In genomic region chr3:159828542-159828943, GRCh38 we compare ENCODE assay signal across 10 cellular contexts. TPM values are rescaled to one million over a fixed set of nuclear protein-coding genes. Genes with fewer than 3 reads are reported as not detected.
DNase-seq lines count a peak whose midpoint lies in the region; ATAC-seq and TF ChIP-seq lines count a peak whose summit lies in the region.
"Had no signal": no experiment of that assay in that cellular context is flagged by ENCODE, and none has a peak within 500 bp of the region (broad histone marks: within the 10 kb centered on the region; RNA-seq: fewer than 3 reads in every experiment).

No MANE protein-coding gene starts in this region.

- WGBS in heart right ventricle, 2 donors: 16% methylated on average over 5 of the region's 5 CpGs

- H3K4me1 ChIP-seq in Caco-2 (peaks cover 15% of the 10 kb centered on the region), heart right ventricle (peaks cover 0 to 56% (median 44%) of the 10 kb centered on the region in 9 donors)

- intact Hi-C loops in Caco-2 (cut with micrococcal nuclease; ENCODE audit: unreplicated experiment): loop anchor here (1.0 to 5.0 kb wide), 2 partner anchors 54 to 178 kb away; no protein-coding TSS in a partner anchor
- intact Hi-C loops in heart right ventricle (cut with DNase I): loop anchor here in 9 of 10 donors (2.0 to 5.0 kb wide), 9 partner anchors 26 to 179 kb away; partner anchors contain the start of gene IL12A (in 2 of the 9)

- no peak overlapping the region for H3K27ac Mint-ChIP-seq in Caco-2 (ENCODE audit: unreplicated experiment)
- H3K27ac Mint-ChIP-seq: IgD-negative memory B cell had no signal

- no peaks in the 10 kb centered on the region for H3K27me3 Mint-ChIP-seq in Caco-2 (ENCODE audit: insufficient read depth, unreplicated experiment)

- no peak overlapping the region for H3K4me3 Mint-ChIP-seq in Caco-2 (ENCODE audit: unreplicated experiment)
- H3K4me3 Mint-ChIP-seq: IgD-negative memory B cell had no signal

- H3K36me3 Mint-ChIP-seq in Caco-2 (ENCODE audit: insufficient read depth, unreplicated experiment): no peaks in the 10 kb centered on the region

- peak overlapping the region in 3 of 10 donors; percentile 5 to 52 (median 34) for H3K27ac ChIP-seq in heart right ventricle
- H3K27ac ChIP-seq: neutrophil had no signal

- TF ChIP-seq CTCF in Caco-2 (IDR thresholded peaks at IDR 0.05; ENCODE audit: insufficient read depth in 1 of 2, low read depth in 1 of 2, low read length in 1 of 2, severe bottlenecking in 1 of 2, unreplicated experiment in 1 of 2): peak; percentile 37 to 56
- TF ChIP-seq CTCF in heart right ventricle (IDR thresholded peaks at IDR 0.05): peak; percentile 48 to 78 (median 61)

- H3K36me3 ChIP-seq in Caco-2 (ENCODE audit: control insufficient read depth, insufficient read depth, low read length) (no peaks in the 10 kb centered on the region), heart right ventricle (no peaks in the 10 kb centered on the region)
- H3K36me3 ChIP-seq: neutrophil had no signal

- CTCF ChIA-PET in Caco-2 (lab: Charles Lee): no interaction called here

- DNase-seq in Caco-2: peak in 1 of 2 experiments; percentile 32
- DNase-seq in NCI-H1694 treated with DMSO at 0.1 percent for 48 hours (lab: John Stamatoyannopoulos, UW): peak; percentile 62
- peak; percentile 60 for DNase-seq in SW480 (ENCODE audit: low spot score)
- no peak for DNase-seq in heart right ventricle
- peak; percentile 95 for DNase-seq in superior temporal gyrus (ENCODE audit: extremely low spot score)
- no peak for DNase-seq in activated effector memory CD4-positive, alpha-beta T cell treated with Interleukin-2 at 50 U/mL for 16 hours

- H3K4me3 ChIP-seq in Caco-2 (ENCODE audit: low read depth, low read length): no peak overlapping the region
- no peak overlapping the region for H3K4me3 ChIP-seq in heart right ventricle

- ATAC-seq in GM21515 (IDR thresholded peaks at IDR 0.05; ENCODE audit: unreplicated experiment) (peak; percentile 49), heart right ventricle (peak; percentile 30 to 83 (median 69)), GM19023 (IDR thresholded peaks at IDR 0.05; ENCODE audit: unreplicated experiment) (no peak)

- POLR2A ChIA-PET in Caco-2 (lab: Charles Lee): no interaction called here

- H3K27me3 ChIP-seq in Caco-2 (replicated peaks; ENCODE audit: control insufficient read depth, insufficient read depth, low read length) (no peaks in the 10 kb centered on the region), heart right ventricle (no peaks in the 10 kb centered on the region)
- H3K27me3 ChIP-seq: neutrophil had no signal

- no peaks in the 10 kb centered on the region for H3K9me3 ChIP-seq in Caco-2
- H3K9me3 ChIP-seq in heart right ventricle: no peaks in the 10 kb centered on the region
- H3K9me3 ChIP-seq: neutrophil had no signal

- H3K9me3 Mint-ChIP-seq in Caco-2 (ENCODE audit: unreplicated experiment): no peaks in the 10 kb centered on the region
- H3K9me3 Mint-ChIP-seq: IgD-negative memory B cell had no signal

- no peaks in the 10 kb centered on the region for H3K4me1 Mint-ChIP-seq in Caco-2 (ENCODE audit: low read depth, unreplicated experiment)

- no TSS peak for BruUV-seq in Caco-2 (replicated peaks; lab: Mats Ljungman, UMichigan)

RNA-seq across cellular contexts. Expression of gene SCHIP1, which starts 11.1 kb away (rescaled TPM):
- 3.0 and 3.4 TPM in 2 replicates for total RNA-seq in Caco-2 (2022)
- total RNA-seq in heart right ventricle: 10 to 100 TPM; 35.4 to 66.2 (median 57.9) TPM
- polyA plus RNA-seq in heart right ventricle: 10 to 100 TPM; 14.8 to 62.5 TPM
- polyA plus RNA-seq: IgD-negative memory B cell had no signal

Comparison
In these comparisons a context has a peak if more than half of its experiments do, and no peak if none do; other contexts are left out.
1. DNase-seq: peak in NCI-H1694 treated with DMSO at 0.1 percent for 48 hours (single experiment), SW480 (single experiment) and superior temporal gyrus (single experiment); none in heart right ventricle (0 of 2) and activated effector memory CD4-positive, alpha-beta T cell treated with Interleukin-2 at 50 U/mL for 16 hours (single experiment).